ENCODE assay signal across 17 cellular contexts in genomic region chr1:153396461-153396860, GRCh38. TPM values are rescaled to one million over a fixed set of nuclear protein-coding genes. Genes with fewer than 3 reads are reported as not detected.
DNase-seq lines count a peak whose midpoint lies in the region; ATAC-seq and TF ChIP-seq lines count a peak whose summit lies in the region.
"Had no signal": no experiment of that assay in that cellular context is flagged by ENCODE, and none has a peak within 500 bp of the region (broad histone marks: within the 10 kb centered on the region; RNA-seq: fewer than 3 reads in every experiment).

No MANE protein-coding gene starts in this region.

- TF ChIP-seq CTCF in coronary artery (IDR thresholded peaks at IDR 0.05), result no peak
- TF ChIP-seq CTCF in vagina (IDR thresholded peaks at IDR 0.05), result no peak
- TF ChIP-seq CTCF in neural progenitor cell (IDR thresholded peaks at IDR 0.05), result no peak

- H3K4me2 ChIP-seq in BLaER1 treated with 17β-estradiol and CSF1 and Interleukin-3, amounts not matched to agents 10 nM and 100 nM, result peak overlapping the region; percentile 63 to 95 (median 72)
- no peak overlapping the region for H3K4me2 ChIP-seq in neural progenitor cell

- H3K36me3 ChIP-seq in BLaER1 treated with 17β-estradiol and CSF1 and Interleukin-3, amounts not matched to agents 10 nM and 100 nM, result no peaks in the 10 kb centered on the region
- H3K36me3 ChIP-seq in vagina (no peaks in the 10 kb centered on the region), neural progenitor cell (no peaks in the 10 kb centered on the region)
- H3K36me3 ChIP-seq: HAP-1 had no signal

- no peak overlapping the region for H3K4me3 ChIP-seq in BLaER1 treated with 17β-estradiol and CSF1 and Interleukin-3, amounts not matched to agents 10 nM and 100 nM
- H3K4me3 ChIP-seq in coronary artery, result no peak overlapping the region
- no peak overlapping the region for H3K4me3 ChIP-seq in vagina
- no peak overlapping the region for H3K4me3 ChIP-seq in neural progenitor cell
- H3K4me3 ChIP-seq: GM23248, HAP-1 had no signal

- intact Hi-C loops in vagina (cut with DNase I), result no loop called here
- intact Hi-C loops in Right ventricle myocardium inferior (cut with DNase I), result no loop called here

- peak; percentile 35 for DNase-seq in coronary artery (ENCODE audit: low spot score)
- peak; percentile 34 for DNase-seq in left lobe of liver (ENCODE audit: low spot score)
- DNase-seq in vagina (ENCODE audit: extremely low spot score in 2 of 2), result peak; percentile 61 to 69
- DNase-seq in neural progenitor cell (ENCODE audit: low spot score), result no peak
- no peak for DNase-seq in Right ventricle myocardium inferior (ENCODE audit: missing footprints)
- DNase-seq in NCI-H2171 treated with DMSO at 0.1 percent for 48 hours (lab: John Stamatoyannopoulos, UW), result no peak
- DNase-seq: ACHN; CD4-positive, alpha-beta memory T cell; DMS153; DMS79 treated with DMSO at 0.1 percent for 48 hours; EL; GM23248 had no signal

- H3K4me3 Mint-ChIP-seq in neural progenitor cell, result no peak overlapping the region
- H3K4me3 Mint-ChIP-seq: CD4-positive, alpha-beta memory T cell had no signal

- TF ChIP-seq POLR2A in vagina (IDR thresholded peaks at IDR 0.05), result no peak

- H3K9me3 Mint-ChIP-seq in neural progenitor cell, result no peaks in the 10 kb centered on the region

- H4K20me1 ChIP-seq in BLaER1 treated with 17β-estradiol and CSF1 and Interleukin-3, amounts not matched to agents 10 nM and 100 nM, result no peaks in the 10 kb centered on the region
- H4K20me1 ChIP-seq in neural progenitor cell (ENCODE audit: low read depth), result no peaks in the 10 kb centered on the region

- H3K27me3 ChIP-seq in BLaER1 treated with 17β-estradiol and CSF1 and Interleukin-3, amounts not matched to agents 10 nM and 100 nM, result no peaks in the 10 kb centered on the region
- no peaks in the 10 kb centered on the region for H3K27me3 ChIP-seq in vagina
- H3K27me3 ChIP-seq in neural progenitor cell, result no peaks in the 10 kb centered on the region

- no peaks in the 10 kb centered on the region for H3K36me3 Mint-ChIP-seq in neural progenitor cell
- H3K36me3 Mint-ChIP-seq: CD4-positive, alpha-beta memory T cell had no signal

- ATAC-seq in left lobe of liver (no peak), Right ventricle myocardium inferior (no peak)

- H3K9me3 ChIP-seq in BLaER1 treated with 17β-estradiol and CSF1 and Interleukin-3, amounts not matched to agents 10 nM and 100 nM (replicated peaks in 1 of 11), result no peaks in the 10 kb centered on the region
- H3K9me3 ChIP-seq in vagina, result no peaks in the 10 kb centered on the region
- H3K9me3 ChIP-seq in neural progenitor cell (ENCODE audit: low read depth), result no peaks in the 10 kb centered on the region
- H3K9me3 ChIP-seq: HAP-1 had no signal

- peaks cover 10% of the 10 kb centered on the region for H3K27me3 Mint-ChIP-seq in neural progenitor cell (ENCODE audit: insufficient read depth, low read depth)

- no peak overlapping the region for H2AFZ ChIP-seq in neural progenitor cell (replicated peaks)
- H2AFZ ChIP-seq: GM23248 had no signal

- peaks cover 40 to 92% (median 72%) of the 10 kb centered on the region in 10 experiments for H3K4me1 ChIP-seq in BLaER1 treated with 17β-estradiol and CSF1 and Interleukin-3, amounts not matched to agents 10 nM and 100 nM
- H3K4me1 ChIP-seq in vagina (no peaks in the 10 kb centered on the region), neural progenitor cell (no peaks in the 10 kb centered on the region)
- H3K4me1 ChIP-seq: HAP-1 had no signal

- H3K79me2 ChIP-seq in neural progenitor cell (ENCODE audit: low read depth), result no peaks in the 10 kb centered on the region

- peak overlapping the region in 7 of 11 experiments; percentile 2 to 50 (median 26); a peak in 6 of 22 replicates for H3K27ac ChIP-seq in BLaER1 treated with 17β-estradiol and CSF1 and Interleukin-3, amounts not matched to agents 10 nM and 100 nM
- H3K27ac ChIP-seq in coronary artery, result no peak overlapping the region
- H3K27ac ChIP-seq in vagina, result no peak overlapping the region
- H3K27ac ChIP-seq in neural progenitor cell, result no peak overlapping the region
- H3K27ac ChIP-seq: C4-2B, GM23248, HL-60 had no signal

- no peaks in the 10 kb centered on the region for H3K4me1 Mint-ChIP-seq in neural progenitor cell
- H3K4me1 Mint-ChIP-seq: CD4-positive, alpha-beta memory T cell had no signal

- no peak overlapping the region for H3K27ac Mint-ChIP-seq in neural progenitor cell
- H3K27ac Mint-ChIP-seq: CD4-positive, alpha-beta memory T cell had no signal

- H3F3A ChIP-seq in neural progenitor cell (ENCODE audit: low read depth), result no peaks in the 10 kb centered on the region

- peak overlapping the region in 3 of 11 experiments; percentile 1 to 20 (median 6); a peak in 3 of 22 replicates for H3K9ac ChIP-seq in BLaER1 treated with 17β-estradiol and CSF1 and Interleukin-3, amounts not matched to agents 10 nM and 100 nM
- no peak overlapping the region for H3K9ac ChIP-seq in neural progenitor cell
- H3K9ac ChIP-seq: GM23248 had no signal

RNA-seq across cellular contexts. Expression of gene S100A8, which starts 5.6 kb away (rescaled TPM):
- total RNA-seq in left lobe of liver (23.7 TPM), vagina (1,155 TPM), neural progenitor cell (ENCODE audit: low replicate concordance) (not detected in 2 replicates), Right ventricle myocardium inferior (79.9 TPM)
- total RNA-seq: A172, GM23248 had no signal

RNA-seq across cellular contexts. Expression of gene S100A7A, which starts 19.9 kb away (rescaled TPM):
- not detected for total RNA-seq in left lobe of liver
- not detected for total RNA-seq in vagina
- total RNA-seq in neural progenitor cell (ENCODE audit: low replicate concordance), result not detected in 2 replicates
- not detected for total RNA-seq in Right ventricle myocardium inferior
- total RNA-seq: A172; CD4-positive, alpha-beta memory T cell; GM23248 had no signal

RNA-seq across cellular contexts. Expression of gene S100A12, which starts 21.0 kb away (rescaled TPM):
- total RNA-seq in left lobe of liver (1.2 TPM), vagina (4.2 TPM), neural progenitor cell (ENCODE audit: low replicate concordance) (not detected in 2 replicates), Right ventricle myocardium inferior (4.0 TPM)
- total RNA-seq: A172; CD4-positive, alpha-beta memory T cell; GM23248 had no signal

RNA-seq across cellular contexts. Expression of gene S100A9, which starts 38.8 kb away (rescaled TPM):
- total RNA-seq in left lobe of liver (36.3 TPM), vagina (4,658 TPM), neural progenitor cell (ENCODE audit: low replicate concordance) (not detected in 2 replicates), Right ventricle myocardium inferior (190 TPM)
- total RNA-seq: A172, GM23248 had no signal

RNA-seq across cellular contexts. Expression of gene PGLYRP4, which starts 47.8 kb away (rescaled TPM):
- total RNA-seq in left lobe of liver, result not detected
- total RNA-seq in vagina, result 3.9 TPM
- total RNA-seq in neural progenitor cell (ENCODE audit: low replicate concordance), result not detected in 2 replicates
- total RNA-seq in Right ventricle myocardium inferior, result not detected
- total RNA-seq: A172; CD4-positive, alpha-beta memory T cell; GM23248 had no signal

Comparison
In these comparisons a context has a peak if more than half of its experiments do, and no peak if none do; other contexts are left out.
1. H3K27ac ChIP-seq: peak in BLaER1 treated with 17β-estradiol and CSF1 and Interleukin-3, amounts not matched to agents 10 nM and 100 nM (7 of 11); none in coronary artery (0 of 2), vagina (single experiment) and neural progenitor cell (single experiment).
2. DNase-seq: peak in coronary artery (single experiment), left lobe of liver (single experiment) and vagina (2 of 2); none in neural progenitor cell (single experiment), Right ventricle myocardium inferior (single experiment) and NCI-H2171 treated with DMSO at 0.1 percent for 48 hours (single experiment).
3. RNA of gene S100A8, which starts 5.6 kb away (total RNA-seq): 1,155 TPM in vagina (single experiment), 79.9 TPM in Right ventricle myocardium inferior (single experiment) and 23.7 TPM in left lobe of liver (single experiment); not detected in neural progenitor cell; every median in the first group is over 10 times any median in the second.